In the genomic region with DNA sequence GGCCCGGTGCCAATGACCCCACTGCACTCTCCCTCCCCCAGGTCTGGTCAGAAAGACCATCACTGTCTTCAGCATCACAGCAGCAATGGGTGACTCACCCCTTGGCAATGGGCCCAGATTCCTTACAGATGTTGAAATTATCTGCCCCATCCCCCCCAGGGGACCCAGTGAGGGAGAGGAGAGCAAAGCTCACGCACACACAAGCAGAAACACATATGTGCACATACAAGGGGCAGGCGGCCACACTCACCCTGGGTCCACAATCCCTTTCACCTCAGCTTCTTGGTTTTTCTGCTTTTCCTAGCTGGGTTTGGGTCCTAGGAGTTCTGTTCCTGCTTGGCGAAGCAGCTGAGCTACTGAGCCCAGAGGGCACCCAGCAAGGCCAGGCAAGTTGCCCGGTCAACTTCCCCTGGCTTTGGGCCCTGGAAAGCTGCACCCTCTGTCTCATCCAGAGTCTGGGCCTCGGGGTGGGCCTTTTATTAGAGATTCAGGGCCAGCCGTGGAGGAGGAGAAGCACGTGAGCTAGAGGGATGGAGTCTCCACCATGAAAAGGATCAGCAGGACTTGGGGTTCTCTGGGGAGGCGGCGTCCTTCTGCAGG, we compare ENCODE assay signal across 8 cellular contexts. TPM values are rescaled to one million over a fixed set of nuclear protein-coding genes. Genes with fewer than 3 reads are reported as not detected.
DNase-seq lines count a peak whose midpoint lies in the region; ATAC-seq and TF ChIP-seq lines count a peak whose summit lies in the region.

No MANE protein-coding gene starts in this region.

- CTCF ChIA-PET in HEK293 (lab: Yijun Ruan, JAX), result interaction anchor here (0.7 to 4.7 kb wide), 7 partner anchors 15 to 87 kb away, joined by 3 to 23 read pairs (median 4); no protein-coding TSS in a partner anchor

- ATAC-seq in HG02884 (IDR thresholded peaks at IDR 0.05; ENCODE audit: unreplicated experiment), result no peak

- H3K36me3 ChIP-seq in HEK293 (ENCODE audit: control insufficient read depth in 2 of 2, insufficient read depth in 1 of 2, low read length in 2 of 2), result no peaks in the 10 kb centered on the region
- H3K36me3 ChIP-seq in SJSA1, result peaks cover 67% of the 10 kb centered on the region
- H3K36me3 ChIP-seq in tibial artery, result peaks cover 0 to 34% (median 13%) of the 10 kb centered on the region in 3 donors

- TF ChIP-seq CTCF in HEK293 (tag by site-specific recombination; IDR thresholded peaks at IDR 0.05), result no peak
- no peak for TF ChIP-seq CTCF in epithelial cell of esophagus (IDR thresholded peaks at IDR 0.05; ENCODE audit: insufficient read depth, low read depth, low read length, missing control alignments)
- no peak for TF ChIP-seq CTCF in tibial artery (IDR thresholded peaks at IDR 0.05)

- H3K27me3 ChIP-seq in SJSA1 (replicated peaks) (no peaks in the 10 kb centered on the region), tibial artery (no peaks in the 10 kb centered on the region)

- H3K27ac ChIP-seq in HEK293 (ENCODE audit: extremely low read depth, low read depth, low read length) (no peak overlapping the region), SJSA1 (peak overlapping the region; percentile 90), tibial artery (peak overlapping the region; percentile 83)

- DNase-seq in AG20443 (ENCODE audit: low spot score) (peak; percentile 88), SJSA1 (ENCODE audit: low read depth in 1 of 2, low spot score in 2 of 2) (peak; percentile 100), epithelial cell of esophagus (ENCODE audit: low read depth) (peak; percentile 93), midbrain (lab: John Stamatoyannopoulos, UW) (peak; percentile 89), tibial artery (peak; percentile 96 to 98), NCI-H2107 treated with DMSO at 0.1 percent for 48 hours (lab: John Stamatoyannopoulos, UW; ENCODE audit: unreplicated experiment) (no peak)

- intact Hi-C loops in tibial artery (cut with DNase I; ENCODE audit: low total_unique reads), result loop anchor here (2.0 kb wide), 1 partner anchor 30 kb away; no protein-coding TSS in a partner anchor

- POLR2A ChIA-PET in HEK293 (lab: Yijun Ruan, JAX), result interaction anchor here (0.8 to 2.1 kb wide), 7 partner anchors 11 to 131 kb away, joined by 3 to 5 read pairs (median 4); partner anchors contain the start of gene PEF1

- H3K9me3 ChIP-seq in HEK293 (ENCODE audit: control insufficient read depth, insufficient read depth, low read depth, low read length) (no peaks in the 10 kb centered on the region), SJSA1 (replicated peaks) (no peaks in the 10 kb centered on the region), tibial artery (no peaks in the 10 kb centered on the region)

- H3K4me1 ChIP-seq in HEK293 (ENCODE audit: control insufficient read depth, insufficient read depth, low read length) (peaks cover 3% of the 10 kb centered on the region), SJSA1 (replicated peaks) (peaks cover 73% of the 10 kb centered on the region), tibial artery (peaks cover 4 to 89% (median 61%) of the 10 kb centered on the region in 4 donors)

- H3K4me3 ChIP-seq in HEK293 (ENCODE audit: low read depth, low read length), result no peak overlapping the region
- peak overlapping the region; percentile 55 for H3K4me3 ChIP-seq in SJSA1
- H3K4me3 ChIP-seq in epithelial cell of esophagus (ENCODE audit: low read length), result no peak overlapping the region
- peak overlapping the region; percentile 3 to 62 for H3K4me3 ChIP-seq in tibial artery

TF ChIP-seq in HEK293, 187 proteins besides CTCF, POLR2A, EP300 and RAD21 (continues in another document):
- peak; percentile 79 for TF ChIP-seq ZFP69B (tag by site-specific recombination; IDR thresholded peaks at IDR 0.05)
- TF ChIP-seq ZNF600 (tag by site-specific recombination; IDR thresholded peaks at IDR 0.05), result 0 out of 2 replicates have a peak, but pooled peaks have one; percentile 31
- peak; percentile 20; the same call in 1 of the 2 replicates for TF ChIP-seq IKZF3 (tag by site-specific recombination; IDR thresholded peaks at IDR 0.05)
- no peak for TF ChIP-seq ZNF416 (tag by site-specific recombination; IDR thresholded peaks at IDR 0.05)
- no peak for TF ChIP-seq PRDM2 (tag by site-specific recombination; IDR thresholded peaks at IDR 0.05; ENCODE audit: borderline replicate concordance)
- TF ChIP-seq ZNF324 (tag by site-specific recombination; IDR thresholded peaks at IDR 0.05), result peak; percentile 62
- TF ChIP-seq ZBTB11 (tag by site-specific recombination; conservative IDR thresholded peaks at IDR 0.05; ENCODE audit: low read depth), result no peak

RNA-seq across cellular contexts. Expression of gene COL16A1, which starts 2.6 kb away (rescaled TPM):
- total RNA-seq in SJSA1 (2014; rRNA removed; shearing (Covaris generic)), result 365 and 404 TPM in 2 replicates

RNA-seq across cellular contexts. Expression of gene PEF1, which starts 56.6 kb away (rescaled TPM):
- 68.6 and 76.2 TPM in 2 replicates for total RNA-seq in SJSA1 (2014; rRNA removed; shearing (Covaris generic))

Comparison
In these comparisons a context has a peak if more than half of its experiments do, and no peak if none do; other contexts are left out.
1. H3K4me3 ChIP-seq: peak in SJSA1 (single experiment) and tibial artery (2 of 2); none in HEK293 (single experiment) and epithelial cell of esophagus (single experiment).